In the genomic region with DNA sequence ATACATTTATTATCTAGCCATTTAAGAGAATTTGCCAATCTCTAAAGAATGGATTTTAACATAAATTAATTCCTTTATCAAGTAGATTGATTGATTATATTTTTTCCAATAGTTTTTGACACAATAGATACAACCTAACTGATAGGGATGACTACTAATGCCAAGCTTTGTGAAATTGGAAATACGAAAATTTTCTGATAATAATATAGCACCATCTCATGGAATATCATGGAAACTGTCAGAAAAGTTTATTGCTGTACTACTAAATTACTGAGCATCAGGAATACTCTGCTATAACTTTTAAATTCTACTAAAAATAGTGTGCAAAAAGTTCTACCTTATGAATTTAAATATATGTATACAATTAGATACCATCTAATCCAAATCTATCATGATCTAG, we compare ENCODE assay signal across 17 cellular contexts.
DNase-seq lines count a peak whose midpoint lies in the region; ATAC-seq and TF ChIP-seq lines count a peak whose summit lies in the region.
"Had no signal": no experiment of that assay in that cellular context is flagged by ENCODE, and none has a peak within 500 bp of the region (broad histone marks: within the 10 kb centered on the region; RNA-seq: fewer than 3 reads in every experiment).

No MANE protein-coding gene starts in this region.

- no peak overlapping the region for H3K9ac ChIP-seq in DND-41 (ENCODE audit: low read depth, low read length)

- no peaks in the 10 kb centered on the region for H3K4me1 ChIP-seq in DND-41 (ENCODE audit: insufficient read depth, low read length)
- H3K4me1 ChIP-seq in OCI-LY7 (ENCODE audit: insufficient read depth, low read length, poor library complexity, severe bottlenecking) = no peaks in the 10 kb centered on the region
- no peaks in the 10 kb centered on the region for H3K4me1 ChIP-seq in mucosa of descending colon (ENCODE audit: low read depth)
- H3K4me1 ChIP-seq: suprapubic skin had no signal

- H3K27me3 ChIP-seq in DND-41 (ENCODE audit: insufficient read depth, low read length, poor library complexity) = no peaks in the 10 kb centered on the region
- H3K27me3 ChIP-seq: cardiac muscle cell, ovary, suprapubic skin had no signal

- no peaks in the 10 kb centered on the region for H3K9me2 ChIP-seq in OCI-LY7 (ENCODE audit: insufficient read depth, low read length)

- H4K20me1 ChIP-seq in DND-41 (ENCODE audit: insufficient read depth, low read length) (no peaks in the 10 kb centered on the region), OCI-LY7 (ENCODE audit: insufficient read depth, low read length) (no peaks in the 10 kb centered on the region)

- H2AFZ ChIP-seq in DND-41 (ENCODE audit: low read depth, low read length) (no peak overlapping the region), OCI-LY7 (ENCODE audit: low read length) (no peak overlapping the region)

- no peaks in the 10 kb centered on the region for H3K36me3 ChIP-seq in DND-41 (ENCODE audit: insufficient read depth, low read length)
- no peaks in the 10 kb centered on the region for H3K36me3 ChIP-seq in OCI-LY7 (ENCODE audit: insufficient read depth, low read length)
- no peaks in the 10 kb centered on the region for H3K36me3 ChIP-seq in mucosa of descending colon (ENCODE audit: low read depth)
- H3K36me3 ChIP-seq: cardiac muscle cell, ovary, suprapubic skin had no signal

- intact Hi-C loops in OCI-LY7 (cut with micrococcal nuclease; ENCODE audit: unreplicated experiment) (loop anchor here (10.0 kb wide), 1 partner anchor 867 kb away; no protein-coding TSS in a partner anchor), mucosa of descending colon (cut with DNase I, micrococcal nuclease) (no loop called here)

- H3K27ac ChIP-seq in 22Rv1 (no peak overlapping the region), DND-41 (ENCODE audit: low read length) (no peak overlapping the region), OCI-LY7 (ENCODE audit: low read depth, low read length, poor library complexity, severe bottlenecking) (no peak overlapping the region)
- H3K27ac ChIP-seq: cardiac muscle cell, ovary, suprapubic skin had no signal

- TF ChIP-seq CTCF in 22Rv1 (IDR thresholded peaks at IDR 0.05) = peak; percentile 18; the same call in 1 of the 2 replicates
- peak; percentile 6 for TF ChIP-seq CTCF in DND-41 (IDR thresholded peaks at IDR 0.05; ENCODE audit: borderline replicate concordance, extremely low read depth, low read length, poor library complexity, severe bottlenecking)
- TF ChIP-seq CTCF in OCI-LY7 (conservative IDR thresholded peaks at IDR 0.05; ENCODE audit: low read length) = peak; percentile 33; the same call in 1 of the 2 replicates
- TF ChIP-seq CTCF in fibroblast of pulmonary artery (IDR thresholded peaks at IDR 0.05; ENCODE audit: low read length, missing control alignments) = peak; percentile 3
- TF ChIP-seq CTCF in mucosa of descending colon (IDR thresholded peaks at IDR 0.05) = no peak

- no TSS peak for BruUV-seq in OCI-LY7 (replicated peaks; lab: Mats Ljungman, UMichigan)

- H3K4me2 ChIP-seq in DND-41 (ENCODE audit: insufficient read depth, low read length) (no peak overlapping the region), OCI-LY7 (ENCODE audit: low read length) (no peak overlapping the region)

- H3K9me3 ChIP-seq in DND-41 (ENCODE audit: insufficient read depth, low read length, severe bottlenecking) (no peaks in the 10 kb centered on the region), OCI-LY7 (ENCODE audit: low read length) (no peaks in the 10 kb centered on the region), mucosa of descending colon (no peaks in the 10 kb centered on the region)
- H3K9me3 ChIP-seq: ovary, suprapubic skin had no signal

- DNase-seq in DND-41 = no peak
- DNase-seq in OCI-LY7 (ENCODE audit: low spot score) = no peak
- DNase-seq in fibroblast of pulmonary artery (ENCODE audit: low read depth) = no peak
- no peak for DNase-seq in activated CD4-positive, alpha-beta T cell treated with anti-CD3 and anti-CD28 coated beads for 48 hours
- DNase-seq in mucosa of descending colon = no peak
- DNase-seq: activated naive CD8-positive, alpha-beta T cell treated with anti-CD3 and anti-CD28 coated beads, Interleukin-2, amount 10 ng/mL, durations not matched to agents 7 days and 5 days; activated T-cell treated with anti-CD3 and anti-CD28 coated beads, Interleukin-2, amount 50 U/mL, for 4 hours; effector CD8-positive, alpha-beta T cell; left colon; ovary; stimulated activated CD4-positive, alpha-beta T cell treated with anti-CD3 and anti-CD28 coated beads, Interleukin-4, amount 100 ng/mL, for 24 hours; stimulated activated CD8-positive, alpha-beta memory T cell treated with anti-CD3 and anti-CD28 coated beads, Interleukin-4, amount 100 ng/mL, for 48 hours had no signal

- no peak for ATAC-seq in DND-41 (ENCODE audit: insufficient read depth, low read depth)
- ATAC-seq in mucosa of descending colon = no peak
- ATAC-seq in HG03354 (IDR thresholded peaks at IDR 0.05; ENCODE audit: poor library complexity, severe bottlenecking, unreplicated experiment) = no peak
- ATAC-seq in HG02610 (IDR thresholded peaks at IDR 0.05; ENCODE audit: unreplicated experiment) = no peak
- ATAC-seq: activated T-cell treated with anti-CD3 and anti-CD28 coated beads, Interleukin-2, amount 50 U/mL, for 4 hours; left colon had no signal

- H3K79me2 ChIP-seq in DND-41 (ENCODE audit: insufficient read depth, low read length) (no peaks in the 10 kb centered on the region), OCI-LY7 (ENCODE audit: insufficient read depth, low read depth, low read length) (no peaks in the 10 kb centered on the region)

- CTCF ChIA-PET in OCI-LY7 (lab: Charles Lee; ENCODE audit: unreplicated experiment) = no interaction called here

- POLR2A ChIA-PET in OCI-LY7 (lab: Charles Lee) = no interaction called here

- H3K4me3 ChIP-seq in DND-41 (ENCODE audit: low read depth in 1 of 2, low read length in 2 of 2) (no peak overlapping the region), OCI-LY7 (ENCODE audit: low read depth, low read length, poor library complexity, severe bottlenecking) (no peak overlapping the region), fibroblast of pulmonary artery (replicated peaks; ENCODE audit: low read depth, low read length) (no peak overlapping the region), mucosa of descending colon (no peak overlapping the region)
- H3K4me3 ChIP-seq: cardiac muscle cell, ovary, suprapubic skin had no signal
